18 cellular contexts compared by ENCODE assay signal in the genomic region with DNA sequence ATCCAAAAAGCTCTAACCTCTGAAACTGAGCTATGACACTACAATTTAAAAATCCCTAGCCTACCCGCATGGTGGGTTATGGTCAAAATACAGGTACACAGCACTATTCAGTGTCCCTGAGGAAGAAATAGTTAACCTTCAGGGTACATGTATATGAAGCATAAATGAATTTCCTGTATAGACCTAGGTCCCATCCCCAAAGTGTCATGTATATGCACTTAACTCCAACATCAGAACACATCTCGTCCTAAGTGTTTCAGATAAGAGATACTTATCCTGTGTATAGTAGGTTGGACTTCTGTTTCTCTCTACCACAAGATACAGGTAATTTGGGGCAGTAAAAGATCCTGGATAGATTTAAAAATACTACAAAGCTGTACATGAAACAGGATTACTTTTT.
"Had no signal": no experiment of that assay in that cellular context is flagged by ENCODE, and none has a peak within 500 bp of the region (broad histone marks: within the 10 kb centered on the region; RNA-seq: fewer than 3 reads in every experiment).

No MANE protein-coding gene starts in this region.

- H3K27ac Mint-ChIP-seq: dendritic cell treated with granulocyte-macrophage colony-stimulating factor and Interleukin-4, amounts not matched to agents 40 ng/mL and 50 ng/mL, for 4 days had no signal

- H3K9me3 Mint-ChIP-seq: dendritic cell treated with granulocyte-macrophage colony-stimulating factor and Interleukin-4, amounts not matched to agents 40 ng/mL and 50 ng/mL, for 4 days; endodermal cell; memory B cell; neural crest cell had no signal

- H3K27me3 Mint-ChIP-seq: activated CD4-positive, alpha-beta T cell treated with anti-CD3 and anti-CD28 coated beads for 36 hours; dendritic cell treated with granulocyte-macrophage colony-stimulating factor and Interleukin-4, amounts not matched to agents 40 ng/mL and 50 ng/mL, for 4 days; memory B cell had no signal

- H3K4me3 Mint-ChIP-seq: activated CD4-positive, alpha-beta T cell treated with anti-CD3 and anti-CD28 coated beads for 36 hours; dendritic cell treated with granulocyte-macrophage colony-stimulating factor and Interleukin-4, amounts not matched to agents 40 ng/mL and 50 ng/mL, for 4 days; endodermal cell; memory B cell had no signal

- DNase-seq: activated CD4-positive, alpha-beta T cell treated with anti-CD3 and anti-CD28 coated beads for 36 hours; activated naive CD4-positive, alpha-beta T cell treated with Interleukin-2 at 50 U/mL for 16 hours; brain microvascular endothelial cell; cerebellar nuclear complex; endodermal cell; erythroblast; kidney; left ventricle myocardium inferior; ovary; SJCRH30; stimulated activated CD4-positive, alpha-beta T cell treated with anti-CD3 and anti-CD28 coated beads, Interleukin-2, amount 100 ng/mL, for 48 hours; stimulated activated CD8-positive, alpha-beta memory T cell treated with anti-CD3 and anti-CD28 coated beads, Interleukin-4, amount 100 ng/mL, for 48 hours; SW 1271; tibial artery; WERI-Rb-1 had no signal
